ENCODE assay signal across 1 cellular context in the genomic region with DNA sequence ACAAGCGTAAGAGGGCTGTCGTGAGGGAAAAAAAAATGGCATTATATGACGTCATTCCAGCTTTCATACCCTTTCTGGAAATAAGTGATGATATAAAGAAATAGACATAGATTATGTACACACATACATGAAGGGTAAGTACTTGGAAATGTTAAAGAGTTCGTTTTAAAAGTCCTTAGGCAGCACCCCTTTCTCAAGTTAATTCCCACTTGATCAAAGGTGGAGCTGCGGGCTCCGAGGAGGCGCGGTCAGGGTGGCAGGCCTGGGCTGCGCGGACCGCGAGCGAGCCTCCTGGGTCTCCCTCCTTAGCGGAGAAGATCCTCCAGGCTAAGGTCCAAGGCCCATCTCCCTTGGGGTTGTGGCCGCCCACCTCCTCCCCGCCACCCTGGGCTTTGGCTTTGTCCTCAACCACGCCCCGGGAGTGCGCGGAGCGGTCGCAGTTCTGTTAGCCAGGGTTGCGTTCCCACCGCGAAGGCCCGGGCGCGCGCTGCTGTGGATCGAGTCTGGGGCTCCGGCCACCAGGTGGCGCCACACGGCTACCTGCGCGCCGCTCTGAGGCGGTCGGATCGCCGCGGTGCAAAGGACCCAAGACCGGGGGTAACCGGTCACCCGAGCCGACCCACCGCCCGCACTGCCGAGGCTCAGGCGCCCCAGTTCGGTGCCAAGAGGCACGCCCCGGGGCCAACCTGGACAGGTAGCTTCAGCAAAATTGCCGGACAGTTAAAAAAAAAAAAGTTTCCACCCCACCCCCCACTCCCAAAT.
TF ChIP-seq lines count a peak whose summit lies in the region.

No MANE protein-coding gene starts in this region.

TF ChIP-seq in HepG2, 621 proteins besides CTCF, POLR2A, EP300 and RAD21 (continued from another document and continues in another):
- TF ChIP-seq, protein P1, sequence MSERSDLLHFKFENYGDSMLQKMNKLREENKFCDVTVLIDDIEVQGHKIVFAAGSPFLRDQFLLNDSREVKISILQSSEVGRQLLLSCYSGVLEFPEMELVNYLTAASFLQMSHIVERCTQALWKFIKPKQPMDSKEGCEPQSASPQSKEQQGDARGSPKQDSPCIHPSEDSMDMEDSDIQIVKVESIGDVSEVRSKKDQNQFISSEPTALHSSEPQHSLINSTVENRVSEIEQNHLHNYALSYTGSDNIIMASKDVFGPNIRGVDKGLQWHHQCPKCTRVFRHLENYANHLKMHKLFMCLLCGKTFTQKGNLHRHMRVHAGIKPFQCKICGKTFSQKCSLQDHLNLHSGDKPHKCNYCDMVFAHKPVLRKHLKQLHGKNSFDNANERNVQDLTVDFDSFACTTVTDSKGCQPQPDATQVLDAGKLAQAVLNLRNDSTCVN (CRISPR knock-in tag; IDR thresholded peaks at IDR 0.05; ENCODE audit: borderline replicate concordance): peak; percentile 69; the same call in 1 of the 2 replicates
- TF ChIP-seq, protein P2, sequence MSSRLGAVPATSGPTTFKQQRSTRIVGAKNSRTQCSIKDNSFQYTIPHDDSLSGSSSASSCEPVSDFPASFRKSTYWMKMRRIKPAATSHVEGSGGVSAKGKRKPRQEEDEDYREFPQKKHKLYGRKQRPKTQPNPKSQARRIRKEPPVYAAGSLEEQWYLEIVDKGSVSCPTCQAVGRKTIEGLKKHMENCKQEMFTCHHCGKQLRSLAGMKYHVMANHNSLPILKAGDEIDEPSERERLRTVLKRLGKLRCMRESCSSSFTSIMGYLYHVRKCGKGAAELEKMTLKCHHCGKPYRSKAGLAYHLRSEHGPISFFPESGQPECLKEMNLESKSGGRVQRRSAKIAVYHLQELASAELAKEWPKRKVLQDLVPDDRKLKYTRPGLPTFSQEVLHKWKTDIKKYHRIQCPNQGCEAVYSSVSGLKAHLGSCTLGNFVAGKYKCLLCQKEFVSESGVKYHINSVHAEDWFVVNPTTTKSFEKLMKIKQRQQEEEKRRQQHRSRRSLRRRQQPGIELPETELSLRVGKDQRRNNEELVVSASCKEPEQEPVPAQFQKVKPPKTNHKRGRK (CRISPR knock-in tag; IDR thresholded peaks at IDR 0.05): no peak
- TF ChIP-seq SNRNP70 (IDR thresholded peaks at IDR 0.05; ENCODE audit: low read depth, low read length) (no peak), EED (CRISPR knock-in tag; IDR thresholded peaks at IDR 0.05) (0 out of 2 replicates have a peak, but pooled peaks have one; percentile 35), ZFP36L1 (CRISPR knock-in tag; IDR thresholded peaks at IDR 0.05) (peak; percentile 71; the same call in 1 of the 2 replicates), ZNF256 (CRISPR knock-in tag; conservative IDR thresholded peaks at IDR 0.05) (peak; percentile 24; the same call in 1 of the 2 replicates), CCDC6 (CRISPR knock-in tag; IDR thresholded peaks at IDR 0.05) (peak; percentile 91), ZNF547 (CRISPR knock-in tag; IDR thresholded peaks at IDR 0.05) (peak; percentile 48; the same call in 1 of the 2 replicates), ZNF891 (CRISPR knock-in tag; IDR thresholded peaks at IDR 0.05) (peak; percentile 33; the same call in 1 of the 2 replicates), ZNF510 (CRISPR knock-in tag; IDR thresholded peaks at IDR 0.05; ENCODE audit: low read depth) (no peak), YEATS4 (CRISPR knock-in tag; IDR thresholded peaks at IDR 0.05; ENCODE audit: borderline replicate concordance) (peak; percentile 72), MYNN (CRISPR knock-in tag; IDR thresholded peaks at IDR 0.05; ENCODE audit: low read depth) (no peak), ZNF205 (CRISPR knock-in tag; IDR thresholded peaks at IDR 0.05) (peak; percentile 80; the same call in 1 of the 2 replicates), ZNF329 (CRISPR knock-in tag; IDR thresholded peaks at IDR 0.05; ENCODE audit: low read depth) (no peak), KLF13 (CRISPR knock-in tag; IDR thresholded peaks at IDR 0.05) (no peak), ATF7 (IDR thresholded peaks at IDR 0.05) (peak; percentile 100), ATF7 (CRISPR knock-in tag; IDR thresholded peaks at IDR 0.05) (peak; percentile 55; the same call in 1 of the 2 replicates), SALL2 (CRISPR knock-in tag; IDR thresholded peaks at IDR 0.05) (0 out of 2 replicates have a peak, but pooled peaks have one; percentile 43), JARID2 (CRISPR knock-in tag; IDR thresholded peaks at IDR 0.05; ENCODE audit: insufficient replicate concordance) (peak; percentile 86), HMG20B (CRISPR knock-in tag; conservative IDR thresholded peaks at IDR 0.05) (0 out of 2 replicates have a peak, but pooled peaks have one; percentile 19), MAFF (IDR thresholded peaks at IDR 0.05; ENCODE audit: low read depth, low read length) (no peak; the same call in 1 of the 2 replicates), ZNF737 (CRISPR knock-in tag; IDR thresholded peaks at IDR 0.05; ENCODE audit: borderline replicate concordance) (no peak), KAT8 (CRISPR knock-in tag; IDR thresholded peaks at IDR 0.05) (peak; percentile 68), POLR2G (IDR thresholded peaks at IDR 0.05; ENCODE audit: low read depth, low read length) (peak; percentile 40; the same call in 1 of the 2 replicates), ZNF383 (CRISPR knock-in tag; IDR thresholded peaks at IDR 0.05; ENCODE audit: borderline replicate concordance) (peak; percentile 32; the same call in 1 of the 2 replicates), ZNF589 (CRISPR knock-in tag; conservative IDR thresholded peaks at IDR 0.05) (no peak), SP5 (CRISPR knock-in tag; IDR thresholded peaks at IDR 0.05; ENCODE audit: borderline replicate concordance, low read depth) (peak; percentile 46; the same call in 1 of the 2 replicates), ZNF17 (CRISPR knock-in tag; IDR thresholded peaks at IDR 0.05) (no peak; the same call in 1 of the 2 replicates), ZNF883 (CRISPR knock-in tag; IDR thresholded peaks at IDR 0.05; ENCODE audit: not compliant biosample characterization) (peak; percentile 33), ZNF550 (CRISPR knock-in tag; IDR thresholded peaks at IDR 0.05; ENCODE audit: borderline replicate concordance) (no peak)
- TF ChIP-seq, protein P3, sequence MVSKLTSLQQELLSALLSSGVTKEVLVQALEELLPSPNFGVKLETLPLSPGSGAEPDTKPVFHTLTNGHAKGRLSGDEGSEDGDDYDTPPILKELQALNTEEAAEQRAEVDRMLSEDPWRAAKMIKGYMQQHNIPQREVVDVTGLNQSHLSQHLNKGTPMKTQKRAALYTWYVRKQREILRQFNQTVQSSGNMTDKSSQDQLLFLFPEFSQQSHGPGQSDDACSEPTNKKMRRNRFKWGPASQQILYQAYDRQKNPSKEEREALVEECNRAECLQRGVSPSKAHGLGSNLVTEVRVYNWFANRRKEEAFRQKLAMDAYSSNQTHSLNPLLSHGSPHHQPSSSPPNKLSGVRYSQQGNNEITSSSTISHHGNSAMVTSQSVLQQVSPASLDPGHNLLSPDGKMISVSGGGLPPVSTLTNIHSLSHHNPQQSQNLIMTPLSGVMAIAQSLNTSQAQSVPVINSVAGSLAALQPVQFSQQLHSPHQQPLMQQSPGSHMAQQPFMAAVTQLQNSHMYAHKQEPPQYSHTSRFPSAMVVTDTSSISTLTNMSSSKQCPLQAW (CRISPR knock-in tag; IDR thresholded peaks at IDR 0.05): 0 out of 2 replicates have a peak, but pooled peaks have one; percentile 82
- TF ChIP-seq, protein P4, sequence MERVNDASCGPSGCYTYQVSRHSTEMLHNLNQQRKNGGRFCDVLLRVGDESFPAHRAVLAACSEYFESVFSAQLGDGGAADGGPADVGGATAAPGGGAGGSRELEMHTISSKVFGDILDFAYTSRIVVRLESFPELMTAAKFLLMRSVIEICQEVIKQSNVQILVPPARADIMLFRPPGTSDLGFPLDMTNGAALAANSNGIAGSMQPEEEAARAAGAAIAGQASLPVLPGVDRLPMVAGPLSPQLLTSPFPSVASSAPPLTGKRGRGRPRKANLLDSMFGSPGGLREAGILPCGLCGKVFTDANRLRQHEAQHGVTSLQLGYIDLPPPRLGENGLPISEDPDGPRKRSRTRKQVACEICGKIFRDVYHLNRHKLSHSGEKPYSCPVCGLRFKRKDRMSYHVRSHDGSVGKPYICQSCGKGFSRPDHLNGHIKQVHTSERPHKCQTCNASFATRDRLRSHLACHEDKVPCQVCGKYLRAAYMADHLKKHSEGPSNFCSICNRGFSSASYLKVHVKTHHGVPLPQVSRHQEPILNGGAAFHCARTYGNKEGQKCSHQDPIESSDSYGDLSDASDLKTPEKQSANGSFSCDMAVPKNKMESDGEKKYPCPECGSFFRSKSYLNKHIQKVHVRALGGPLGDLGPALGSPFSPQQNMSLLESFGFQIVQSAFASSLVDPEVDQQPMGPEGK (CRISPR knock-in tag; IDR thresholded peaks at IDR 0.05): peak; percentile 68
- TF ChIP-seq, protein P5, sequence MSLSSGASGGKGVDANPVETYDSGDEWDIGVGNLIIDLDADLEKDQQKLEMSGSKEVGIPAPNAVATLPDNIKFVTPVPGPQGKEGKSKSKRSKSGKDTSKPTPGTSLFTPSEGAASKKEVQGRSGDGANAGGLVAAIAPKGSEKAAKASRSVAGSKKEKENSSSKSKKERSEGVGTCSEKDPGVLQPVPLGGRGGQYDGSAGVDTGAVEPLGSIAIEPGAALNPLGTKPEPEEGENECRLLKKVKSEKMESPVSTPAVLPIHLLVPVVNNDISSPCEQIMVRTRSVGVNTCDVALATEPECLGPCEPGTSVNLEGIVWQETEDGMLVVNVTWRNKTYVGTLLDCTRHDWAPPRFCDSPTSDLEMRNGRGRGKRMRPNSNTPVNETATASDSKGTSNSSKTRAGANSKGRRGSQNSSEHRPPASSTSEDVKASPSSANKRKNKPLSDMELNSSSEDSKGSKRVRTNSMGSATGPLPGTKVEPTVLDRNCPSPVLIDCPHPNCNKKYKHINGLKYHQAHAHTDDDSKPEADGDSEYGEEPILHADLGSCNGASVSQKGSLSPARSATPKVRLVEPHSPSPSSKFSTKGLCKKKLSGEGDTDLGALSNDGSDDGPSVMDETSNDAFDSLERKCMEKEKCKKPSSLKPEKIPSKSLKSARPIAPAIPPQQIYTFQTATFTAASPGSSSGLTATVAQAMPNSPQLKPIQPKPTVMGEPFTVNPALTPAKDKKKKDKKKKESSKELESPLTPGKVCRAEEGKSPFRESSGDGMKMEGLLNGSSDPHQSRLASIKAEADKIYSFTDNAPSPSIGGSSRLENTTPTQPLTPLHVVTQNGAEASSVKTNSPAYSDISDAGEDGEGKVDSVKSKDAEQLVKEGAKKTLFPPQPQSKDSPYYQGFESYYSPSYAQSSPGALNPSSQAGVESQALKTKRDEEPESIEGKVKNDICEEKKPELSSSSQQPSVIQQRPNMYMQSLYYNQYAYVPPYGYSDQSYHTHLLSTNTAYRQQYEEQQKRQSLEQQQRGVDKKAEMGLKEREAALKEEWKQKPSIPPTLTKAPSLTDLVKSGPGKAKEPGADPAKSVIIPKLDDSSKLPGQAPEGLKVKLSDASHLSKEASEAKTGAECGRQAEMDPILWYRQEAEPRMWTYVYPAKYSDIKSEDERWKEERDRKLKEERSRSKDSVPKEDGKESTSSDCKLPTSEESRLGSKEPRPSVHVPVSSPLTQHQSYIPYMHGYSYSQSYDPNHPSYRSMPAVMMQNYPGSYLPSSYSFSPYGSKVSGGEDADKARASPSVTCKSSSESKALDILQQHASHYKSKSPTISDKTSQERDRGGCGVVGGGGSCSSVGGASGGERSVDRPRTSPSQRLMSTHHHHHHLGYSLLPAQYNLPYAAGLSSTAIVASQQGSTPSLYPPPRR (CRISPR knock-in tag; IDR thresholded peaks at IDR 0.05; ENCODE audit: borderline replicate concordance): peak; percentile 52
- TF ChIP-seq, protein P6, sequence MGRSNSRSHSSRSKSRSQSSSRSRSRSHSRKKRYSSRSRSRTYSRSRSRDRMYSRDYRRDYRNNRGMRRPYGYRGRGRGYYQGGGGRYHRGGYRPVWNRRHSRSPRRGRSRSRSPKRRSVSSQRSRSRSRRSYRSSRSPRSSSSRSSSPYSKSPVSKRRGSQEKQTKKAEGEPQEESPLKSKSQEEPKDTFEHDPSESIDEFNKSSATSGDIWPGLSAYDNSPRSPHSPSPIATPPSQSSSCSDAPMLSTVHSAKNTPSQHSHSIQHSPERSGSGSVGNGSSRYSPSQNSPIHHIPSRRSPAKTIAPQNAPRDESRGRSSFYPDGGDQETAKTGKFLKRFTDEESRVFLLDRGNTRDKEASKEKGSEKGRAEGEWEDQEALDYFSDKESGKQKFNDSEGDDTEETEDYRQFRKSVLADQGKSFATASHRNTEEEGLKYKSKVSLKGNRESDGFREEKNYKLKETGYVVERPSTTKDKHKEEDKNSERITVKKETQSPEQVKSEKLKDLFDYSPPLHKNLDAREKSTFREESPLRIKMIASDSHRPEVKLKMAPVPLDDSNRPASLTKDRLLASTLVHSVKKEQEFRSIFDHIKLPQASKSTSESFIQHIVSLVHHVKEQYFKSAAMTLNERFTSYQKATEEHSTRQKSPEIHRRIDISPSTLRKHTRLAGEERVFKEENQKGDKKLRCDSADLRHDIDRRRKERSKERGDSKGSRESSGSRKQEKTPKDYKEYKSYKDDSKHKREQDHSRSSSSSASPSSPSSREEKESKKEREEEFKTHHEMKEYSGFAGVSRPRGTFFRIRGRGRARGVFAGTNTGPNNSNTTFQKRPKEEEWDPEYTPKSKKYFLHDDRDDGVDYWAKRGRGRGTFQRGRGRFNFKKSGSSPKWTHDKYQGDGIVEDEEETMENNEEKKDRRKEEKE (IDR thresholded peaks at IDR 0.05): no peak
- TF ChIP-seq, protein P7, sequence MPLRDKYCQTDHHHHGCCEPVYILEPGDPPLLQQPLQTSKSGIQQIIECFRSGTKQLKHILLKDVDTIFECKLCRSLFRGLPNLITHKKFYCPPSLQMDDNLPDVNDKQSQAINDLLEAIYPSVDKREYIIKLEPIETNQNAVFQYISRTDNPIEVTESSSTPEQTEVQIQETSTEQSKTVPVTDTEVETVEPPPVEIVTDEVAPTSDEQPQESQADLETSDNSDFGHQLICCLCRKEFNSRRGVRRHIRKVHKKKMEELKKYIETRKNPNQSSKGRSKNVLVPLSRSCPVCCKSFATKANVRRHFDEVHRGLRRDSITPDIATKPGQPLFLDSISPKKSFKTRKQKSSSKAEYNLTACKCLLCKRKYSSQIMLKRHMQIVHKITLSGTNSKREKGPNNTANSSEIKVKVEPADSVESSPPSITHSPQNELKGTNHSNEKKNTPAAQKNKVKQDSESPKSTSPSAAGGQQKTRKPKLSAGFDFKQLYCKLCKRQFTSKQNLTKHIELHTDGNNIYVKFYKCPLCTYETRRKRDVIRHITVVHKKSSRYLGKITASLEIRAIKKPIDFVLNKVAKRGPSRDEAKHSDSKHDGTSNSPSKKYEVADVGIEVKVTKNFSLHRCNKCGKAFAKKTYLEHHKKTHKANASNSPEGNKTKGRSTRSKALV (CRISPR knock-in tag; IDR thresholded peaks at IDR 0.05): peak; percentile 98
- TF ChIP-seq, protein P8, sequence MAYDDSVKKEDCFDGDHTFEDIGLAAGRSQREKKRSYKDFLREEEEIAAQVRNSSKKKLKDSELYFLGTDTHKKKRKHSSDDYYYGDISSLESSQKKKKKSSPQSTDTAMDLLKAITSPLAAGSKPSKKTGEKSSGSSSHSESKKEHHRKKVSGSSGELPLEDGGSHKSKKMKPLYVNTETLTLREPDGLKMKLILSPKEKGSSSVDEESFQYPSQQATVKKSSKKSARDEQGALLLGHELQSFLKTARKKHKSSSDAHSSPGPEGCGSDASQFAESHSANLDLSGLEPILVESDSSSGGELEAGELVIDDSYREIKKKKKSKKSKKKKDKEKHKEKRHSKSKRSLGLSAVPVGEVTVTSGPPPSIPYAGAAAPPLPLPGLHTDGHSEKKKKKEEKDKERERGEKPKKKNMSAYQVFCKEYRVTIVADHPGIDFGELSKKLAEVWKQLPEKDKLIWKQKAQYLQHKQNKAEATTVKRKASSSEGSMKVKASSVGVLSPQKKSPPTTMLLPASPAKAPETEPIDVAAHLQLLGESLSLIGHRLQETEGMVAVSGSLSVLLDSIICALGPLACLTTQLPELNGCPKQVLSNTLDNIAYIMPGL (CRISPR knock-in tag; IDR thresholded peaks at IDR 0.05; ENCODE audit: borderline replicate concordance in 1 of 2, low read depth in 1 of 2): peak; percentile 98 to 99
